Comparison of ENCODE assay signal across 18 cellular contexts in the genomic region with DNA sequence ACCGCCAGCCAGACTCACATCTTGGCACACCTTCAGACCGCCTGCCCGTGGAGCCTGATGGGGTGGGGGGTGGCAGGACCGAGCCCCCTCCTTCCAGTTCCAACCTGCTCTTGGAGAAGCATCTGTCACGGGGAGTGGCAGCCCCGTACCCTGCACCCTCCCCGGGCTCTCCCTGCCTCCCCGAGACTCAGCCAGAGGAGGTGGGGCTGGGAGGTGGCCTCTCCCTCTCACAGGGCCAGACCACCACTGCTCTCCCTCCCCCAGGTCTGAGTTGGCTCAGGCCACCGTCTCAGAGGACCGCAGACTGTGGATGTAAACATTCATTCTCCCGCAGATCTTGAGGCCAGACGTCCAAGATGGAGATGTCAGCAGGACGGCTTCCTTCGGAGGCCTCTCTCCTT. TPM values are rescaled to one million over a fixed set of nuclear protein-coding genes. Genes with fewer than 3 reads are reported as not detected.
DNase-seq lines count a peak whose midpoint lies in the region; ATAC-seq, FAIRE-seq and TF ChIP-seq lines count a peak whose summit lies in the region.
"Had no signal": no experiment of that assay in that cellular context is flagged by ENCODE, and none has a peak within 500 bp of the region (broad histone marks: within the 10 kb centered on the region; RNA-seq: fewer than 3 reads in every experiment).

No MANE protein-coding gene starts in this region.

- H3K27me3 Mint-ChIP-seq in Caco-2 (ENCODE audit: insufficient read depth, unreplicated experiment) (no peaks in the 10 kb centered on the region), chondrocyte (ENCODE audit: low read depth) (peaks cover 46% of the 10 kb centered on the region), osteocyte (ENCODE audit: unreplicated experiment) (peaks cover 17% of the 10 kb centered on the region)

- DNase-seq in Caco-2 = peak in 1 of 2 experiments; percentile 32
- DNase-seq in H7 = peak; percentile 58
- DNase-seq in chondrocyte (ENCODE audit: low spot score) = peak; percentile 79
- peak; percentile 75 for DNase-seq in osteocyte (ENCODE audit: extremely low spot score, unreplicated experiment)
- no peak for DNase-seq in GM12892 (ENCODE audit: insufficient read length)
- DNase-seq in T-helper 1 cell = no peak
- no peak for DNase-seq in nucleus accumbens (lab: John Stamatoyannopoulos, UW)
- DNase-seq: activated CD4-positive, alpha-beta T cell treated with anti-CD3 and anti-CD28 coated beads for 1 hour; C1 segment of cervical spinal cord; MG63; stimulated activated CD4-positive, alpha-beta T cell treated with anti-CD3 and anti-CD28 coated beads, Interleukin-4, amount 100 ng/mL, for 4 hours; stimulated activated naive CD4-positive, alpha-beta T cell had no signal

- intact Hi-C loops in Caco-2 (cut with micrococcal nuclease; ENCODE audit: unreplicated experiment) = loop anchor here (10.0 kb wide), 1 partner anchor 83 kb away; no protein-coding TSS in a partner anchor

- peaks cover 35% of the 10 kb centered on the region for H3K4me1 ChIP-seq in Caco-2
- H3K4me1 ChIP-seq: breast epithelium, gastrocnemius medialis had no signal

- no peak for ATAC-seq in GM18861 (IDR thresholded peaks at IDR 0.05; ENCODE audit: unreplicated experiment)
- ATAC-seq: gastrocnemius medialis, T-cell had no signal

- no TSS peak for BruUV-seq in Caco-2 (replicated peaks; lab: Mats Ljungman, UMichigan)

- TF ChIP-seq CTCF in Caco-2 (IDR thresholded peaks at IDR 0.05; ENCODE audit: insufficient read depth in 1 of 2, low read depth in 1 of 2, low read length in 1 of 2, severe bottlenecking in 1 of 2, unreplicated experiment in 1 of 2) (no peak), chondrocyte (IDR thresholded peaks at IDR 0.05) (no peak), osteocyte (IDR thresholded peaks at IDR 0.05) (no peak)

- CTCF ChIA-PET in Caco-2 (lab: Charles Lee) = no interaction called here

- peak overlapping the region; percentile 14 for H3K27ac Mint-ChIP-seq in Caco-2 (ENCODE audit: unreplicated experiment)
- H3K27ac Mint-ChIP-seq in chondrocyte (ENCODE audit: unreplicated experiment) = no peak overlapping the region
- no peak overlapping the region for H3K27ac Mint-ChIP-seq in osteocyte (ENCODE audit: unreplicated experiment)
- H3K27ac Mint-ChIP-seq: T-cell had no signal

- POLR2A ChIA-PET in Caco-2 (lab: Charles Lee) = no interaction called here

- TF ChIP-seq POLR2A in GM12892 (IDR thresholded peaks at IDR 0.05; ENCODE audit: low read depth, low read length) = no peak

- FAIRE-seq in GM12892 (lab: Jason Lieb, UNC) = no peak

- H3K4me3 Mint-ChIP-seq in Caco-2 (ENCODE audit: unreplicated experiment) (no peak overlapping the region), chondrocyte (ENCODE audit: unreplicated experiment) (no peak overlapping the region), osteocyte (ENCODE audit: unreplicated experiment) (no peak overlapping the region)
- H3K4me3 Mint-ChIP-seq: T-cell had no signal

- H3K27me3 ChIP-seq in Caco-2 (replicated peaks; ENCODE audit: control insufficient read depth, insufficient read depth, low read length) (no peaks in the 10 kb centered on the region), H7 (ENCODE audit: control insufficient read depth, insufficient read depth, low read length) (no peaks in the 10 kb centered on the region)

- H3K4me1 Mint-ChIP-seq in Caco-2 (ENCODE audit: low read depth, unreplicated experiment) (peaks cover 10% of the 10 kb centered on the region), chondrocyte (ENCODE audit: low read depth) (no peaks in the 10 kb centered on the region), osteocyte (ENCODE audit: unreplicated experiment) (no peaks in the 10 kb centered on the region)
- H3K4me1 Mint-ChIP-seq: T-cell had no signal

- H3K36me3 ChIP-seq in Caco-2 (ENCODE audit: control insufficient read depth, insufficient read depth, low read length) = no peaks in the 10 kb centered on the region
- H3K36me3 ChIP-seq in H7 (replicated peaks; ENCODE audit: control insufficient read depth, insufficient read depth, low read length) = no peaks in the 10 kb centered on the region
- H3K36me3 ChIP-seq: breast epithelium, gastrocnemius medialis, MG63 had no signal

- no peaks in the 10 kb centered on the region for H3K9me3 Mint-ChIP-seq in Caco-2 (ENCODE audit: unreplicated experiment)
- no peaks in the 10 kb centered on the region for H3K9me3 Mint-ChIP-seq in chondrocyte (ENCODE audit: low read depth)
- H3K9me3 Mint-ChIP-seq in osteocyte (ENCODE audit: unreplicated experiment) = no peaks in the 10 kb centered on the region
- H3K9me3 Mint-ChIP-seq: T-cell had no signal

- H3K36me3 Mint-ChIP-seq in Caco-2 (ENCODE audit: insufficient read depth, unreplicated experiment) (no peaks in the 10 kb centered on the region), chondrocyte (ENCODE audit: low read depth) (peaks cover 1% of the 10 kb centered on the region), osteocyte (ENCODE audit: unreplicated experiment) (no peaks in the 10 kb centered on the region)
- H3K36me3 Mint-ChIP-seq: T-cell had no signal

- no peak overlapping the region for H3K4me3 ChIP-seq in Caco-2 (ENCODE audit: low read depth, low read length)
- no peak overlapping the region for H3K4me3 ChIP-seq in H7 (ENCODE audit: insufficient read depth, low read depth, low read length)
- H3K4me3 ChIP-seq: breast epithelium, gastrocnemius medialis, MG63 had no signal

- H3K9me3 ChIP-seq in Caco-2 = no peaks in the 10 kb centered on the region
- H3K9me3 ChIP-seq: breast epithelium, gastrocnemius medialis, MG63 had no signal

RNA-seq across cellular contexts. Expression of a gene that starts 11.3 kb away (rescaled TPM):
- total RNA-seq in Caco-2 (2022) (1.1 and 2.0 TPM in 2 replicates), chondrocyte (not detected in 3 replicates), osteocyte (not detected in 2 replicates)
- 3.5 and 13.4 TPM in 2 replicates for total RNA-seq in H7 (2014; rRNA removed; shearing (Covaris generic))
- 0.08 TPM for polyA plus RNA-seq in GM12892 (2012; ENCODE audit: missing spikeins)
- total RNA-seq: breast epithelium, gastrocnemius medialis, HT-29, renal cortical epithelial cell, T-cell had no signal

Comparison
In these comparisons a context has a peak if more than half of its experiments do, and no peak if none do; other contexts are left out.
1. DNase-seq: peak in H7 (single experiment), chondrocyte (single experiment) and osteocyte (single experiment); none in GM12892 (single experiment), T-helper 1 cell (0 of 5) and nucleus accumbens (0 of 56).